In the genomic region with DNA sequence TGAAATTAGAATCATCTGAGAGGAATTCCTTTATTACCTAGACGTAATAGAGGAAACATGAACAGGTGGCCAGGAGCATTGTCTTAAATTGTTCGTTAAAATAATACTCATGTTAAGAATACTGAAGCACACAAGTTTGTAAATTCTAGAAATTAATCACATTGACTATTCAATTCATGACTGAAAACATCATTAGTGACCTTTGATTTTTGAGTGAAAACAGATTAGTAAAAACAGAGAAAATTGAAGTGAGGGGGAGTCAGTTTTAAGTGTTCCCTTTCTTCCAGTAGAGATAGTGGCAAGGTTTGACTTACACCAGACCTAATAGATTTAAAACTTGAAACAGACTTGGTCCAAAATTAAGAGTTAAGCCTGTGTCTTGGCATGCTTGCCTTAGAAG, we compare ENCODE assay signal across 8 cellular contexts. TPM values are rescaled to one million over a fixed set of nuclear protein-coding genes. Genes with fewer than 3 reads are reported as not detected.
DNase-seq lines count a peak whose midpoint lies in the region; ATAC-seq and TF ChIP-seq lines count a peak whose summit lies in the region.

No MANE protein-coding gene starts in this region.

- H3K9ac ChIP-seq in H9 (ENCODE audit: extremely low read depth, insufficient read length, low read length) (no peak overlapping the region), skeletal muscle satellite cell (ENCODE audit: low read depth, low read length) (peak overlapping the region; percentile 99)

- H3K4me1 ChIP-seq in H9 (ENCODE audit: insufficient read depth, low read length) (0 out of 2 replicates have a peak, but pooled peaks cover 3% of the 10 kb centered on the region), skeletal muscle satellite cell (ENCODE audit: control insufficient read depth, insufficient read depth, low read length) (peaks cover 44% of the 10 kb centered on the region)

- H3K4me2 ChIP-seq in H9 (ENCODE audit: insufficient read depth, insufficient read length, low read length) (peak overlapping the region; percentile 78), skeletal muscle satellite cell (ENCODE audit: low read length) (peak overlapping the region; percentile 81)

- H2AK5ac ChIP-seq in H9 (ENCODE audit: insufficient read length, low read length), result no peak overlapping the region

- H4K91ac ChIP-seq in H9 (ENCODE audit: insufficient read length, low read depth, low read length), result no peak overlapping the region

- H3K36me3 ChIP-seq in skeletal muscle satellite cell (ENCODE audit: insufficient read depth, low read length), result no peaks in the 10 kb centered on the region

- H3K9me3 Mint-ChIP-seq in H9, result no peaks in the 10 kb centered on the region; a peak in 2 of 5 replicates

- no peaks in the 10 kb centered on the region for H3K9me3 ChIP-seq in H9 (ENCODE audit: control insufficient read depth, low read depth, low read length)
- H3K9me3 ChIP-seq in T-helper 17 cell (ENCODE audit: control insufficient read depth, low read length, poor library complexity, severe bottlenecking), result no peaks in the 10 kb centered on the region
- H3K9me3 ChIP-seq in skeletal muscle satellite cell (replicated peaks; ENCODE audit: low read length), result no peaks in the 10 kb centered on the region

- no peak overlapping the region for H2BK20ac ChIP-seq in H9 (ENCODE audit: low read depth, low read length, poor library complexity, severe bottlenecking)

- peaks cover 26 to 28% of the 10 kb centered on the region in 2 experiments for H3K4me1 Mint-ChIP-seq in H9
- peaks cover 45% of the 10 kb centered on the region for H3K4me1 Mint-ChIP-seq in T-helper 17 cell

- H3K27me3 ChIP-seq in H9 (ENCODE audit: insufficient read depth, low read length), result no peaks in the 10 kb centered on the region
- no peaks in the 10 kb centered on the region for H3K27me3 ChIP-seq in skeletal muscle satellite cell (ENCODE audit: control insufficient read depth, insufficient read depth, low read length)

- peaks cover 0 to 9% (median 3%) of the 10 kb centered on the region in 3 experiments; a peak in 5 of 7 replicates for H3K36me3 Mint-ChIP-seq in H9 (ENCODE audit: insufficient read depth in 1 of 3, low read depth in 3 of 3)
- peaks cover 4% of the 10 kb centered on the region for H3K36me3 Mint-ChIP-seq in T-helper 17 cell (ENCODE audit: low read depth)

- H4K5ac ChIP-seq in H9 (ENCODE audit: insufficient read length, low read depth, low read length), result no peak overlapping the region

- no peak overlapping the region for H3T11ph ChIP-seq in H9 (ENCODE audit: low read length)

- no peak overlapping the region for H3K14ac ChIP-seq in H9 (ENCODE audit: insufficient read depth, low read length)

- H2BK12ac ChIP-seq in H9 (ENCODE audit: insufficient read length, low read depth, low read length), result no peak overlapping the region

- no peak overlapping the region for H3K56ac ChIP-seq in H9 (ENCODE audit: insufficient read length, low read depth, low read length)

- H3K23ac ChIP-seq in H9 (ENCODE audit: insufficient read length, low read depth, low read length), result no peak overlapping the region

- H3K79me2 ChIP-seq in H9 (ENCODE audit: insufficient read depth, low read length), result peaks cover 23% of the 10 kb centered on the region; the same call in 1 of the 2 replicates

- peaks cover 4% of the 10 kb centered on the region for H3K23me2 ChIP-seq in H9 (ENCODE audit: insufficient read length, low read depth, low read length, poor library complexity, severe bottlenecking)

- TF ChIP-seq CTCF in H9 (conservative IDR thresholded peaks at IDR 0.05), result no peak
- no peak for TF ChIP-seq CTCF in fibroblast of the aortic adventitia (IDR thresholded peaks at IDR 0.05; ENCODE audit: insufficient read depth, low read length)

- no peak overlapping the region for H2BK5ac ChIP-seq in H9 (ENCODE audit: insufficient read length, low read length)

- no peak overlapping the region for H3K18ac ChIP-seq in H9 (ENCODE audit: insufficient read length, low read depth, low read length)

- peak overlapping the region; percentile 99 to 100 for H3K4me3 Mint-ChIP-seq in H9
- H3K4me3 Mint-ChIP-seq in T-helper 17 cell, result peak overlapping the region; percentile 98

- no CpG with 5 or more reads among the region's 2 CpGs for WGBS in H9 (ENCODE audit: extremely low coverage, insufficient read length, low lambda C conversion rate)

- peak overlapping the region; percentile 85 for H3K4me3 ChIP-seq in fibroblast of the aortic adventitia (ENCODE audit: low read depth, low read length)
- peak overlapping the region; percentile 89 for H3K4me3 ChIP-seq in skeletal muscle satellite cell (ENCODE audit: low read length)

- H2BK15ac ChIP-seq in H9 (ENCODE audit: low read depth, low read length), result no peak overlapping the region

- no peaks in the 10 kb centered on the region; the same call in 1 of the 2 replicates for H3K27me3 Mint-ChIP-seq in H9 (ENCODE audit: low read depth)
- H3K27me3 Mint-ChIP-seq in T-helper 17 cell, result no peaks in the 10 kb centered on the region

- H3K4ac ChIP-seq in H9 (ENCODE audit: low read depth, low read length), result no peak overlapping the region

- H3K79me1 ChIP-seq in H9 (ENCODE audit: insufficient read depth, low read depth, low read length, poor library complexity, severe bottlenecking), result no peaks in the 10 kb centered on the region

- H3K27ac ChIP-seq in H9 (ENCODE audit: insufficient read length, low read depth, low read length), result no peak overlapping the region

- H4K20me1 ChIP-seq in H9 (ENCODE audit: control insufficient read depth, insufficient read depth, insufficient read length), result no peaks in the 10 kb centered on the region

- ATAC-seq in T-helper 17 cell, result no peak
- ATAC-seq in HG02938 (IDR thresholded peaks at IDR 0.05; ENCODE audit: unreplicated experiment), result no peak
- ATAC-seq in HG03039 (IDR thresholded peaks at IDR 0.05; ENCODE audit: unreplicated experiment), result no peak

- DNase-seq in H9, result no peak
- DNase-seq in T-helper 17 cell, result no peak
- no peak for DNase-seq in fibroblast of the aortic adventitia (ENCODE audit: low read depth)
- no peak for DNase-seq in NCI-H146 (lab: John Stamatoyannopoulos, UW)
- DNase-seq in activated gamma-delta T cell (lab: John Stamatoyannopoulos, UW), result no peak

- no peak overlapping the region for H2BK120ac ChIP-seq in H9 (ENCODE audit: low read depth, low read length, poor library complexity, severe bottlenecking)

- H4K8ac ChIP-seq in H9 (replicated peaks; ENCODE audit: insufficient read length, low read depth, low read length), result no peak overlapping the region

- H2AFZ ChIP-seq in H9 (ENCODE audit: low read length), result no peak overlapping the region

- H3K27ac Mint-ChIP-seq in H9 (peak overlapping the region in 1 of 3 experiments; percentile 97; a peak in 2 of 7 replicates), T-helper 17 cell (peak overlapping the region; percentile 100)

RNA-seq across cellular contexts. Expression of a gene that starts 1.4 kb away (rescaled TPM):
- total RNA-seq in H9 (2021), result 32.6 and 32.9 TPM in 2 replicates
- 10 to 100 TPM; 36.1 to 43.2 TPM for total RNA-seq in T-helper 17 cell
- 43.7 and 73.4 TPM in 2 replicates for total RNA-seq in fibroblast of the aortic adventitia (ENCODE audit: low replicate concordance)
- 40.6 and 45.1 TPM in 2 replicates for total RNA-seq in skeletal muscle satellite cell (2012; rRNA removed)

RNA-seq across cellular contexts. Expression of a gene that starts 4.7 kb away (rescaled TPM):
- total RNA-seq in H9 (2021), result 1.4 and 1.5 TPM in 2 replicates
- 10 to 100 TPM; 92.8 to 99.8 TPM for total RNA-seq in T-helper 17 cell
- total RNA-seq in fibroblast of the aortic adventitia (ENCODE audit: low replicate concordance), result 1.4 and 14.7 TPM in 2 replicates
- 31.9 and 44.1 TPM in 2 replicates for total RNA-seq in skeletal muscle satellite cell (2012; rRNA removed)

RNA-seq across cellular contexts. Expression of a gene that starts 42.2 kb away (rescaled TPM):
- total RNA-seq in H9 (2021) (2.4 and 3.5 TPM in 2 replicates), T-helper 17 cell (1 to 10 TPM; 3.8 to 4.3 TPM), fibroblast of the aortic adventitia (ENCODE audit: low replicate concordance) (0.82 and 1.9 TPM in 2 replicates)
- total RNA-seq in skeletal muscle satellite cell (2012; rRNA removed), result 2.3 and 2.6 TPM in 2 replicates
